15 cellular contexts compared by ENCODE assay signal in genomic region chr10:1551636-1552338, GRCh38.
DNase-seq lines count a peak whose midpoint lies in the region; ATAC-seq and TF ChIP-seq lines count a peak whose summit lies in the region.
"Had no signal": no experiment of that assay in that cellular context is flagged by ENCODE, and none has a peak within 500 bp of the region (broad histone marks: within the 10 kb centered on the region; RNA-seq: fewer than 3 reads in every experiment).

No MANE protein-coding gene starts in this region.

- no peak for ATAC-seq in left cardiac atrium
- ATAC-seq in HG02973 (IDR thresholded peaks at IDR 0.05; ENCODE audit: unreplicated experiment) = no peak
- ATAC-seq in CD8-positive, alpha-beta T cell = no peak

- peaks cover under 1% of the 10 kb centered on the region for H3K27me3 Mint-ChIP-seq in CD8-positive, alpha-beta T cell (ENCODE audit: low read depth)
- H3K27me3 Mint-ChIP-seq in nephron progenitor cell (ENCODE audit: low read depth, poor library complexity) = peaks cover 20% of the 10 kb centered on the region

- H3K4me1 ChIP-seq in cardiac muscle cell (ENCODE audit: low read depth) = peaks cover 36% of the 10 kb centered on the region
- no peaks in the 10 kb centered on the region for H3K4me1 ChIP-seq in CD8-positive, alpha-beta T cell (ENCODE audit: insufficient read depth, low read length)
- H3K4me1 ChIP-seq: heart left ventricle, SJCRH30 had no signal

- H3K27me3 ChIP-seq in cardiac muscle cell = no peaks in the 10 kb centered on the region
- H3K27me3 ChIP-seq in CD8-positive, alpha-beta T cell (ENCODE audit: insufficient read depth, low read length) = no peaks in the 10 kb centered on the region
- H3K27me3 ChIP-seq: SJCRH30 had no signal

- no peak overlapping the region for H3K4me3 Mint-ChIP-seq in CD8-positive, alpha-beta T cell
- H3K4me3 Mint-ChIP-seq in nephron progenitor cell = no peak overlapping the region
- H3K4me3 Mint-ChIP-seq: mesothelial cell of epicardium; neural crest cell; T-helper 2 cell treated with Interferon-gamma antibody and Interleukin-4, amounts not matched to agents 5 μg/mL and 100 μg/mL, for 36 hours had no signal

- H3K9me3 Mint-ChIP-seq in CD8-positive, alpha-beta T cell = no peaks in the 10 kb centered on the region
- peaks cover 5% of the 10 kb centered on the region for H3K9me3 Mint-ChIP-seq in nephron progenitor cell
- H3K9me3 Mint-ChIP-seq: mesothelial cell of epicardium; neural crest cell; T-helper 2 cell treated with Interferon-gamma antibody and Interleukin-4, amounts not matched to agents 5 μg/mL and 100 μg/mL, for 36 hours had no signal

- CTCF ChIA-PET in CD8-positive, alpha-beta T cell (lab: Charles Lee) = no interaction called here

- no peak for TF ChIP-seq CTCF in cardiac muscle cell (IDR thresholded peaks at IDR 0.05; ENCODE audit: low read depth, low read length)
- TF ChIP-seq CTCF in CD8-positive, alpha-beta T cell (IDR thresholded peaks at IDR 0.05) = no peak
- TF ChIP-seq CTCF in nephron progenitor cell (IDR thresholded peaks at IDR 0.05) = no peak

- POLR2A ChIA-PET in CD8-positive, alpha-beta T cell (lab: Charles Lee) = no interaction called here

- no peak overlapping the region for H3K27ac Mint-ChIP-seq in CD8-positive, alpha-beta T cell
- H3K27ac Mint-ChIP-seq in nephron progenitor cell = no peak overlapping the region
- H3K27ac Mint-ChIP-seq: mesothelial cell of epicardium; T-helper 2 cell treated with Interferon-gamma antibody and Interleukin-4, amounts not matched to agents 5 μg/mL and 100 μg/mL, for 36 hours had no signal

- intact Hi-C loops in left cardiac atrium (cut with DNase I) = no loop called here
- intact Hi-C loops in CD8-positive, alpha-beta T cell (cut with DNase I, micrococcal nuclease) = no loop called here

- H3K36me3 ChIP-seq in cardiac muscle cell = no peaks in the 10 kb centered on the region
- no peaks in the 10 kb centered on the region for H3K36me3 ChIP-seq in CD8-positive, alpha-beta T cell (ENCODE audit: insufficient read depth, low read length)
- H3K36me3 ChIP-seq: heart left ventricle, SJCRH30 had no signal

- no peaks in the 10 kb centered on the region for H3K4me1 Mint-ChIP-seq in CD8-positive, alpha-beta T cell (ENCODE audit: low read depth)
- H3K4me1 Mint-ChIP-seq in nephron progenitor cell = peaks cover 65% of the 10 kb centered on the region
- H3K4me1 Mint-ChIP-seq: mesothelial cell of epicardium, neural crest cell had no signal

- no peaks in the 10 kb centered on the region for H3K36me3 Mint-ChIP-seq in CD8-positive, alpha-beta T cell
- no peaks in the 10 kb centered on the region for H3K36me3 Mint-ChIP-seq in nephron progenitor cell (ENCODE audit: low read depth)
- H3K36me3 Mint-ChIP-seq: mesothelial cell of epicardium had no signal

- no peaks in the 10 kb centered on the region for H3K9me3 ChIP-seq in cardiac muscle cell (ENCODE audit: low read depth)
- H3K9me3 ChIP-seq in CD8-positive, alpha-beta T cell (ENCODE audit: low read length) = no peaks in the 10 kb centered on the region
- H3K9me3 ChIP-seq: heart left ventricle, SJCRH30 had no signal

- H3K4me3 ChIP-seq in cardiac muscle cell = no peak overlapping the region
- no peak overlapping the region for H3K4me3 ChIP-seq in CD8-positive, alpha-beta T cell (ENCODE audit: low read depth, low read length)
- H3K4me3 ChIP-seq: heart left ventricle, SJCRH30 had no signal

- H3K27ac ChIP-seq in cardiac muscle cell = peak overlapping the region; percentile 78
- H3K27ac ChIP-seq in CD8-positive, alpha-beta T cell (ENCODE audit: low read depth, low read length) = no peak overlapping the region
- H3K27ac ChIP-seq: heart left ventricle, SJCRH30 had no signal

- DNase-seq in cardiac muscle cell (ENCODE audit: low read depth in 1 of 2, low spot score in 1 of 2) (peak in 1 of 2 donors; percentile 45), left cardiac atrium (no peak), NCI-H2081 treated with DMSO at 0.1 percent for 48 hours (lab: John Stamatoyannopoulos, UW) (peak; percentile 50), iPS-NIHi11 (ENCODE audit: low spot score) (peak; percentile 43), nephron progenitor cell (no peak)
- no peak for DNase-seq in CD8-positive, alpha-beta T cell
- DNase-seq: amniotic stem cell; effector memory CD4-positive, alpha-beta T cell; right cardiac atrium had no signal

Comparison
In these comparisons a context has a peak if more than half of its experiments do, and no peak if none do; other contexts are left out.
1. DNase-seq: peak in NCI-H2081 treated with DMSO at 0.1 percent for 48 hours (single experiment) and iPS-NIHi11 (single experiment); none in left cardiac atrium (single experiment), CD8-positive, alpha-beta T cell (0 of 7) and nephron progenitor cell (single experiment).